Comparison of ENCODE assay signal across 18 cellular contexts in the genomic region with DNA sequence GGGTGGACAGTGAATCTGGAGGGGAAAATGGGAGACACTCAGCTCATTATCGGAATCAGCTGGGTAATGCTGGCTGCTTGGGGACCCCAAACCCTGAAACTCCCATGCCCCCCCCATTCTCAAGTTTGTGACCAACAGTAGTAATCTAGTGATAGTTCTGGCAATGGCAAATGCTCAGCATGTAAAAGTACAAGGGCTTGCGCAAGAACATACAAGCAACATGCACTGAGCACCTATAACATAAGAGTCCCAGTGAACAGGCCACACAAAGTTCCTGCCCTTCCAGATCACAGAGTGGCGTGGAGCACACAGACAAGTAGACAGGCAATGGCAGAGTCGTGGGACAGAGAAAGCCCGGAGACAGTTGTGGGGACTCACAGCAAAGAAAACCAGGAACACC.
DNase-seq lines count a peak whose midpoint lies in the region; ATAC-seq and TF ChIP-seq lines count a peak whose summit lies in the region.
"Had no signal": no experiment of that assay in that cellular context is flagged by ENCODE, and none has a peak within 500 bp of the region (broad histone marks: within the 10 kb centered on the region; RNA-seq: fewer than 3 reads in every experiment).

No MANE protein-coding gene starts in this region.

- intact Hi-C loops in left ventricle myocardium inferior (cut with micrococcal nuclease) = no loop called here
- intact Hi-C loops in left ventricle myocardium superior (cut with micrococcal nuclease) = no loop called here

- H3K9me3 ChIP-seq in left ventricle myocardium inferior (replicated peaks) = no peaks in the 10 kb centered on the region
- H3K9me3 ChIP-seq: BE2C had no signal

- H3K9me3 Mint-ChIP-seq in type B pancreatic cell = peaks cover 4% of the 10 kb centered on the region

- H3K36me3 ChIP-seq in left ventricle myocardium inferior = no peaks in the 10 kb centered on the region
- H3K36me3 ChIP-seq: BE2C had no signal

- H3K4me1 Mint-ChIP-seq in type B pancreatic cell (ENCODE audit: unreplicated experiment) = peaks cover 16% of the 10 kb centered on the region
- H3K4me1 Mint-ChIP-seq: CD4-positive, alpha-beta memory T cell had no signal

- no peak for TF ChIP-seq EP300 in Ishikawa (IDR thresholded peaks at IDR 0.05; ENCODE audit: borderline replicate concordance)

- peak overlapping the region; percentile 65 for H3K27ac Mint-ChIP-seq in type B pancreatic cell
- H3K27ac Mint-ChIP-seq: CD4-positive, alpha-beta memory T cell had no signal

- no peaks in the 10 kb centered on the region for H3K27me3 Mint-ChIP-seq in type B pancreatic cell

- DNase-seq in left ventricle myocardium inferior (no peak), left ventricle myocardium superior (no peak), islet precursor cell (peak; percentile 63), type B pancreatic cell (ENCODE audit: extremely low spot score, unreplicated experiment) (no peak), NCI-H2171 treated with DMSO at 0.1 percent for 48 hours (lab: John Stamatoyannopoulos, UW) (no peak), NCI-H345 treated with DMSO at 0.1 percent for 48 hours (lab: John Stamatoyannopoulos, UW; ENCODE audit: unreplicated experiment) (no peak)
- DNase-seq: BE2C; CD4-positive, alpha-beta memory T cell; GDM1; GM23248; Kasumi-1; MV-4-11; NCI-H1417; NCI-H187 treated with DMSO at 0.1 percent for 48 hours; PC-9; SW 1271 had no signal

- no peak for ATAC-seq in left ventricle myocardium superior
- ATAC-seq: GM12878 had no signal

- no peak for TF ChIP-seq RAD21 in Ishikawa (IDR thresholded peaks at IDR 0.05; ENCODE audit: low read depth)

- peaks cover 11% of the 10 kb centered on the region for H3K27me3 ChIP-seq in left ventricle myocardium inferior (ENCODE audit: low read depth)

- TF ChIP-seq CTCF in left ventricle myocardium inferior (IDR thresholded peaks at IDR 0.05; ENCODE audit: borderline replicate concordance) (no peak), type B pancreatic cell (conservative IDR thresholded peaks at IDR 0.05) (no peak)

- H3K4me3 Mint-ChIP-seq in type B pancreatic cell = peak overlapping the region; percentile 47
- H3K4me3 Mint-ChIP-seq: CD4-positive, alpha-beta memory T cell had no signal

- H3K36me3 Mint-ChIP-seq in type B pancreatic cell = no peaks in the 10 kb centered on the region
- H3K36me3 Mint-ChIP-seq: CD4-positive, alpha-beta memory T cell had no signal

- peaks cover 31% of the 10 kb centered on the region for H3K4me1 ChIP-seq in left ventricle myocardium inferior
- H3K4me1 ChIP-seq: BE2C had no signal

- H3K27ac ChIP-seq in left ventricle myocardium inferior (replicated peaks) = peak overlapping the region; percentile 66
- H3K27ac ChIP-seq: GM23248, PC-9 had no signal

- H3K4me3 ChIP-seq in left ventricle myocardium inferior = no peak overlapping the region
- H3K4me3 ChIP-seq: GM12878, GM23248, PC-9 had no signal

TF ChIP-seq in Ishikawa, 13 proteins besides CTCF, POLR2A, EP300 and RAD21:
- no peak for TF ChIP-seq USF1 (IDR thresholded peaks at IDR 0.05)
- peak; percentile 32; the same call in 1 of the 2 replicates for TF ChIP-seq CEBPB (IDR thresholded peaks at IDR 0.05)
- no peak for TF ChIP-seq TEAD4 (IDR thresholded peaks at IDR 0.05)
- TF ChIP-seq EGR1 (IDR thresholded peaks at IDR 0.05) = no peak
- no peak for TF ChIP-seq CREB1 (IDR thresholded peaks at IDR 0.05; ENCODE audit: low read depth)
